In the genomic region with DNA sequence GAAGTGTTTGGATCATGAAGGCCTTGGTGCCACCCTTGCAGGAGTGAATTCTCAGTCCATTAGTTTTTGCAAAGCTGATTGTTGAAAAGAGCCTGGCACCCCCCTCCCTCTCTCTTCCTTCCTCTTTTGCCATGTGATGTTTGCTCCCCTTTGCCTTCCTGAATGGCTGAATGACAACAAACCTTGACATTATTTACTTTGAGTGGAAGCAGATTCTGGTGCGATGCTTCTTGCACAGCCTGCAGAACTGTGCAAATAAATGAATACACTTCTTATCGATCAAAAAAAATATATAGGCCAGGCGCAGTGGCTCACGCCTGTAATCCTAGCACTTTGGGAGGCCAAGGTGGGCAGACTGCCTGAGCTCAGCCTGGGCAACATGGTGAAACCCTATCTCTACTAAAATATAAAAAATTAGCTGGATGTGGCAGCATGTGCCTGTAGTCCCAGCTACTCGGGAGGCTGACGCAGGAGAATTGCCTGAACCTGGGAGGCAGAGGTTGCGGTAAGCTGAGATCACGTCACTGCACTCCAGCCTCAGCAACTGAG, we compare ENCODE assay signal across 1 cellular context.
TF ChIP-seq lines count a peak whose summit lies in the region.

No MANE protein-coding gene starts in this region.

TF ChIP-seq in HepG2, 621 proteins besides CTCF, POLR2A, EP300 and RAD21 (continued from another document and continues in another):
- TF ChIP-seq, protein P1, sequence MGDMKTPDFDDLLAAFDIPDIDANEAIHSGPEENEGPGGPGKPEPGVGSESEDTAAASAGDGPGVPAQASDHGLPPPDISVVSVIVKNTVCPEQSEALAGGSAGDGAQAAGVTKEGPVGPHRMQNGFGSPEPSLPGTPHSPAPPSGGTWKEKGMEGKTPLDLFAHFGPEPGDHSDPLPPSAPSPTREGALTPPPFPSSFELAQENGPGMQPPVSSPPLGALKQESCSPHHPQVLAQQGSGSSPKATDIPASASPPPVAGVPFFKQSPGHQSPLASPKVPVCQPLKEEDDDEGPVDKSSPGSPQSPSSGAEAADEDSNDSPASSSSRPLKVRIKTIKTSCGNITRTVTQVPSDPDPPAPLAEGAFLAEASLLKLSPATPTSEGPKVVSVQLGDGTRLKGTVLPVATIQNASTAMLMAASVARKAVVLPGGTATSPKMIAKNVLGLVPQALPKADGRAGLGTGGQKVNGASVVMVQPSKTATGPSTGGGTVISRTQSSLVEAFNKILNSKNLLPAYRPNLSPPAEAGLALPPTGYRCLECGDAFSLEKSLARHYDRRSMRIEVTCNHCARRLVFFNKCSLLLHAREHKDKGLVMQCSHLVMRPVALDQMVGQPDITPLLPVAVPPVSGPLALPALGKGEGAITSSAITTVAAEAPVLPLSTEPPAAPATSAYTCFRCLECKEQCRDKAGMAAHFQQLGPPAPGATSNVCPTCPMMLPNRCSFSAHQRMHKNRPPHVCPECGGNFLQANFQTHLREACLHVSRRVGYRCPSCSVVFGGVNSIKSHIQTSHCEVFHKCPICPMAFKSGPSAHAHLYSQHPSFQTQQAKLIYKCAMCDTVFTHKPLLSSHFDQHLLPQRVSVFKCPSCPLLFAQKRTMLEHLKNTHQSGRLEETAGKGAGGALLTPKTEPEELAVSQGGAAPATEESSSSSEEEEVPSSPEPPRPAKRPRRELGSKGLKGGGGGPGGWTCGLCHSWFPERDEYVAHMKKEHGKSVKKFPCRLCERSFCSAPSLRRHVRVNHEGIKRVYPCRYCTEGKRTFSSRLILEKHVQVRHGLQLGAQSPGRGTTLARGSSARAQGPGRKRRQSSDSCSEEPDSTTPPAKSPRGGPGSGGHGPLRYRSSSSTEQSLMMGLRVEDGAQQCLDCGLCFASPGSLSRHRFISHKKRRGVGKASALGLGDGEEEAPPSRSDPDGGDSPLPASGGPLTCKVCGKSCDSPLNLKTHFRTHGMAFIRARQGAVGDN (CRISPR knock-in tag; IDR thresholded peaks at IDR 0.05): peak; percentile 52
- 0 out of 2 replicates have a peak, but pooled peaks have one; percentile 19 for TF ChIP-seq DMAP1 (CRISPR knock-in tag; IDR thresholded peaks at IDR 0.05)
- peak; percentile 50; the same call in 1 of the 2 replicates for TF ChIP-seq ZNF460 (CRISPR knock-in tag; IDR thresholded peaks at IDR 0.05; ENCODE audit: borderline replicate concordance)
- TF ChIP-seq SNRNP70 (IDR thresholded peaks at IDR 0.05; ENCODE audit: low read depth, low read length): no peak
- TF ChIP-seq SALL1 (CRISPR knock-in tag; IDR thresholded peaks at IDR 0.05): peak; percentile 94
- TF ChIP-seq ZFP36 (IDR thresholded peaks at IDR 0.05; ENCODE audit: borderline replicate concordance, low read depth, low read length, partially characterized antibody): no peak
- no peak for TF ChIP-seq NCOA5 (CRISPR knock-in tag; IDR thresholded peaks at IDR 0.05)
- no peak for TF ChIP-seq SRY (CRISPR knock-in tag; IDR thresholded peaks at IDR 0.05)
- TF ChIP-seq, protein P2, sequence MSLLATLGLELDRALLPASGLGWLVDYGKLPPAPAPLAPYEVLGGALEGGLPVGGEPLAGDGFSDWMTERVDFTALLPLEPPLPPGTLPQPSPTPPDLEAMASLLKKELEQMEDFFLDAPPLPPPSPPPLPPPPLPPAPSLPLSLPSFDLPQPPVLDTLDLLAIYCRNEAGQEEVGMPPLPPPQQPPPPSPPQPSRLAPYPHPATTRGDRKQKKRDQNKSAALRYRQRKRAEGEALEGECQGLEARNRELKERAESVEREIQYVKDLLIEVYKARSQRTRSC (CRISPR knock-in tag; IDR thresholded peaks at IDR 0.05; ENCODE audit: low read depth): no peak
- TF ChIP-seq, protein P3, sequence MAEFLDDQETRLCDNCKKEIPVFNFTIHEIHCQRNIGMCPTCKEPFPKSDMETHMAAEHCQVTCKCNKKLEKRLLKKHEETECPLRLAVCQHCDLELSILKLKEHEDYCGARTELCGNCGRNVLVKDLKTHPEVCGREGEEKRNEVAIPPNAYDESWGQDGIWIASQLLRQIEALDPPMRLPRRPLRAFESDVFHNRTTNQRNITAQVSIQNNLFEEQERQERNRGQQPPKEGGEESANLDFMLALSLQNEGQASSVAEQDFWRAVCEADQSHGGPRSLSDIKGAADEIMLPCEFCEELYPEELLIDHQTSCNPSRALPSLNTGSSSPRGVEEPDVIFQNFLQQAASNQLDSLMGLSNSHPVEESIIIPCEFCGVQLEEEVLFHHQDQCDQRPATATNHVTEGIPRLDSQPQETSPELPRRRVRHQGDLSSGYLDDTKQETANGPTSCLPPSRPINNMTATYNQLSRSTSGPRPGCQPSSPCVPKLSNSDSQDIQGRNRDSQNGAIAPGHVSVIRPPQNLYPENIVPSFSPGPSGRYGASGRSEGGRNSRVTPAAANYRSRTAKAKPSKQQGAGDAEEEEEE (CRISPR knock-in tag; IDR thresholded peaks at IDR 0.05; ENCODE audit: borderline replicate concordance): no peak
- TF ChIP-seq ZNF441 (CRISPR knock-in tag; IDR thresholded peaks at IDR 0.05; ENCODE audit: borderline replicate concordance): peak; percentile 93
- TF ChIP-seq HOXD1 (CRISPR knock-in tag; IDR thresholded peaks at IDR 0.05): no peak
- no peak for TF ChIP-seq ZSCAN29 (CRISPR knock-in tag; conservative IDR thresholded peaks at IDR 0.05)
- TF ChIP-seq, protein P4, sequence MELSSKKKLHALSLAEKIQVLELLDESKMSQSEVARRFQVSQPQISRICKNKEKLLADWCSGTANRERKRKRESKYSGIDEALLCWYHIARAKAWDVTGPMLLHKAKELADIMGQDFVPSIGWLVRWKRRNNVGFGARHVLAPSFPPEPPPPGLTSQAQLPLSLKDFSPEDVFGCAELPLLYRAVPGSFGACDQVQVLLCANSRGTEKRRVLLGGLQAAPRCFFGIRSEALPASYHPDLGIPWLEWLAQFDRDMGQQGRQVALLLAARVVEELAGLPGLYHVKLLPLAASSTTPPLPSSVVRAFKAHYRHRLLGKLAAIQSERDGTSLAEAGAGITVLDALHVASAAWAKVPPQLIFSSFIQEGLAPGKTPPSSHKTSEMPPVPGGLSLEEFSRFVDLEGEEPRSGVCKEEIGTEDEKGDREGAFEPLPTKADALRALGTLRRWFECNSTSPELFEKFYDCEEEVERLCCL (CRISPR knock-in tag; IDR thresholded peaks at IDR 0.05; ENCODE audit: borderline replicate concordance): no peak
- TF ChIP-seq, protein P5, sequence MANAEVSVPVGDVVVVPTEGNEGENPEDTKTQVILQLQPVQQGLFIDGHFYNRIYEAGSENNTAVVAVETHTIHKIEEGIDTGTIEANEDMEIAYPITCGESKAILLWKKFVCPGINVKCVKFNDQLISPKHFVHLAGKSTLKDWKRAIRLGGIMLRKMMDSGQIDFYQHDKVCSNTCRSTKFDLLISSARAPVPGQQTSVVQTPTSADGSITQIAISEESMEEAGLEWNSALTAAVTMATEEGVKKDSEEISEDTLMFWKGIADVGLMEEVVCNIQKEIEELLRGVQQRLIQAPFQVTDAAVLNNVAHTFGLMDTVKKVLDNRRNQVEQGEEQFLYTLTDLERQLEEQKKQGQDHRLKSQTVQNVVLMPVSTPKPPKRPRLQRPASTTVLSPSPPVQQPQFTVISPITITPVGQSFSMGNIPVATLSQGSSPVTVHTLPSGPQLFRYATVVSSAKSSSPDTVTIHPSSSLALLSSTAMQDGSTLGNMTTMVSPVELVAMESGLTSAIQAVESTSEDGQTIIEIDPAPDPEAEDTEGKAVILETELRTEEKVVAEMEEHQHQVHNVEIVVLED (CRISPR knock-in tag; IDR thresholded peaks at IDR 0.05; ENCODE audit: borderline replicate concordance): peak; percentile 60; the same call in 1 of the 2 replicates
- peak; percentile 85 for TF ChIP-seq ZNF124 (CRISPR knock-in tag; IDR thresholded peaks at IDR 0.05)
- TF ChIP-seq HNRNPK (IDR thresholded peaks at IDR 0.05; ENCODE audit: low read depth, low read length, poor library complexity, severe bottlenecking): no peak
- TF ChIP-seq FOXA3 (CRISPR knock-in tag; IDR thresholded peaks at IDR 0.05): peak; percentile 91
- TF ChIP-seq, protein P6, sequence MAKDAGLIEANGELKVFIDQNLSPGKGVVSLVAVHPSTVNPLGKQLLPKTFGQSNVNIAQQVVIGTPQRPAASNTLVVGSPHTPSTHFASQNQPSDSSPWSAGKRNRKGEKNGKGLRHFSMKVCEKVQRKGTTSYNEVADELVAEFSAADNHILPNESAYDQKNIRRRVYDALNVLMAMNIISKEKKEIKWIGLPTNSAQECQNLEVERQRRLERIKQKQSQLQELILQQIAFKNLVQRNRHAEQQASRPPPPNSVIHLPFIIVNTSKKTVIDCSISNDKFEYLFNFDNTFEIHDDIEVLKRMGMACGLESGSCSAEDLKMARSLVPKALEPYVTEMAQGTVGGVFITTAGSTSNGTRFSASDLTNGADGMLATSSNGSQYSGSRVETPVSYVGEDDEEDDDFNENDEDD (CRISPR knock-in tag; IDR thresholded peaks at IDR 0.05; ENCODE audit: borderline replicate concordance): peak; percentile 19; the same call in 1 of the 2 replicates
- TF ChIP-seq WIZ (CRISPR knock-in tag; IDR thresholded peaks at IDR 0.05): no peak
- peak; percentile 61; the same call in 1 of the 2 replicates for TF ChIP-seq HMG20A (CRISPR knock-in tag; IDR thresholded peaks at IDR 0.05; ENCODE audit: borderline replicate concordance)
- TF ChIP-seq, protein P7, sequence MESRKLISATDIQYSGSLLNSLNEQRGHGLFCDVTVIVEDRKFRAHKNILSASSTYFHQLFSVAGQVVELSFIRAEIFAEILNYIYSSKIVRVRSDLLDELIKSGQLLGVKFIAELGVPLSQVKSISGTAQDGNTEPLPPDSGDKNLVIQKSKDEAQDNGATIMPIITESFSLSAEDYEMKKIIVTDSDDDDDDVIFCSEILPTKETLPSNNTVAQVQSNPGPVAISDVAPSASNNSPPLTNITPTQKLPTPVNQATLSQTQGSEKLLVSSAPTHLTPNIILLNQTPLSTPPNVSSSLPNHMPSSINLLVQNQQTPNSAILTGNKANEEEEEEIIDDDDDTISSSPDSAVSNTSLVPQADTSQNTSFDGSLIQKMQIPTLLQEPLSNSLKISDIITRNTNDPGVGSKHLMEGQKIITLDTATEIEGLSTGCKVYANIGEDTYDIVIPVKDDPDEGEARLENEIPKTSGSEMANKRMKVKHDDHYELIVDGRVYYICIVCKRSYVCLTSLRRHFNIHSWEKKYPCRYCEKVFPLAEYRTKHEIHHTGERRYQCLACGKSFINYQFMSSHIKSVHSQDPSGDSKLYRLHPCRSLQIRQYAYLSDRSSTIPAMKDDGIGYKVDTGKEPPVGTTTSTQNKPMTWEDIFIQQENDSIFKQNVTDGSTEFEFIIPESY (CRISPR knock-in tag; IDR thresholded peaks at IDR 0.05): no peak
- no peak for TF ChIP-seq ZNF484 (CRISPR knock-in tag; IDR thresholded peaks at IDR 0.05; ENCODE audit: borderline replicate concordance, low read depth)
- peak; percentile 56; the same call in 1 of the 2 replicates for TF ChIP-seq KDM6A (CRISPR knock-in tag; IDR thresholded peaks at IDR 0.05; ENCODE audit: low read depth)
- peak in 1 of 2 experiments; percentile 51; a peak in 1 of 4 replicates for TF ChIP-seq KLF16 (CRISPR knock-in tag; IDR thresholded peaks at IDR 0.05)
- no peak for TF ChIP-seq ZNF543 (CRISPR knock-in tag; IDR thresholded peaks at IDR 0.05)
- TF ChIP-seq MEIS2 (CRISPR knock-in tag; IDR thresholded peaks at IDR 0.05): peak; percentile 84
- no peak for TF ChIP-seq HIVEP1 (CRISPR knock-in tag; IDR thresholded peaks at IDR 0.05)
- peak; percentile 66 for TF ChIP-seq TCF7 (IDR thresholded peaks at IDR 0.05; ENCODE audit: low read depth)
- TF ChIP-seq, protein P8, sequence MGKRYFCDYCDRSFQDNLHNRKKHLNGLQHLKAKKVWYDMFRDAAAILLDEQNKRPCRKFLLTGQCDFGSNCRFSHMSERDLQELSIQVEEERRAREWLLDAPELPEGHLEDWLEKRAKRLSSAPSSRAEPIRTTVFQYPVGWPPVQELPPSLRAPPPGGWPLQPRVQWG (CRISPR knock-in tag; IDR thresholded peaks at IDR 0.05; ENCODE audit: borderline replicate concordance, low read depth): no peak
- TF ChIP-seq PHF21A (CRISPR knock-in tag; IDR thresholded peaks at IDR 0.05): peak; percentile 64
- TF ChIP-seq ZNF205 (CRISPR knock-in tag; IDR thresholded peaks at IDR 0.05): 0 out of 2 replicates have a peak, but pooled peaks have one; percentile 31
- TF ChIP-seq ZNF552 (CRISPR knock-in tag; IDR thresholded peaks at IDR 0.05; ENCODE audit: borderline replicate concordance): no peak; the same call in 1 of the 2 replicates
- TF ChIP-seq, protein P9, sequence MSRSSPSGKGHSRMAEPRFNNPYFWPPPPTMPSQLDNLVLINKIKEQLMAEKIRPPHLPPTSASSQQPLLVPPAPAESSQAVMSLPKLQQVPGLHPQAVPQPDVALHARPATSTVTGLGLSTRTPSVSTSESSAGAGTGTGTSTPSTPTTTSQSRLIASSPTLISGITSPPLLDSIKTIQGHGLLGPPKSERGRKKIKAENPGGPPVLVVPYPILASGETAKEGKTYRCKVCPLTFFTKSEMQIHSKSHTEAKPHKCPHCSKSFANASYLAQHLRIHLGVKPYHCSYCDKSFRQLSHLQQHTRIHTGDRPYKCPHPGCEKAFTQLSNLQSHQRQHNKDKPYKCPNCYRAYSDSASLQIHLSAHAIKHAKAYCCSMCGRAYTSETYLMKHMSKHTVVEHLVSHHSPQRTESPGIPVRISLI (CRISPR knock-in tag; IDR thresholded peaks at IDR 0.05; ENCODE audit: borderline replicate concordance): peak; percentile 83; the same call in 1 of the 2 replicates
- no peak for TF ChIP-seq ZNF496 (CRISPR knock-in tag; IDR thresholded peaks at IDR 0.05; ENCODE audit: insufficient replicate concordance)
- no peak for TF ChIP-seq ZNF83 (CRISPR knock-in tag; IDR thresholded peaks at IDR 0.05; ENCODE audit: borderline replicate concordance)
- no peak for TF ChIP-seq SMC3 (IDR thresholded peaks at IDR 0.05; ENCODE audit: low read length)
- TF ChIP-seq, protein P10, sequence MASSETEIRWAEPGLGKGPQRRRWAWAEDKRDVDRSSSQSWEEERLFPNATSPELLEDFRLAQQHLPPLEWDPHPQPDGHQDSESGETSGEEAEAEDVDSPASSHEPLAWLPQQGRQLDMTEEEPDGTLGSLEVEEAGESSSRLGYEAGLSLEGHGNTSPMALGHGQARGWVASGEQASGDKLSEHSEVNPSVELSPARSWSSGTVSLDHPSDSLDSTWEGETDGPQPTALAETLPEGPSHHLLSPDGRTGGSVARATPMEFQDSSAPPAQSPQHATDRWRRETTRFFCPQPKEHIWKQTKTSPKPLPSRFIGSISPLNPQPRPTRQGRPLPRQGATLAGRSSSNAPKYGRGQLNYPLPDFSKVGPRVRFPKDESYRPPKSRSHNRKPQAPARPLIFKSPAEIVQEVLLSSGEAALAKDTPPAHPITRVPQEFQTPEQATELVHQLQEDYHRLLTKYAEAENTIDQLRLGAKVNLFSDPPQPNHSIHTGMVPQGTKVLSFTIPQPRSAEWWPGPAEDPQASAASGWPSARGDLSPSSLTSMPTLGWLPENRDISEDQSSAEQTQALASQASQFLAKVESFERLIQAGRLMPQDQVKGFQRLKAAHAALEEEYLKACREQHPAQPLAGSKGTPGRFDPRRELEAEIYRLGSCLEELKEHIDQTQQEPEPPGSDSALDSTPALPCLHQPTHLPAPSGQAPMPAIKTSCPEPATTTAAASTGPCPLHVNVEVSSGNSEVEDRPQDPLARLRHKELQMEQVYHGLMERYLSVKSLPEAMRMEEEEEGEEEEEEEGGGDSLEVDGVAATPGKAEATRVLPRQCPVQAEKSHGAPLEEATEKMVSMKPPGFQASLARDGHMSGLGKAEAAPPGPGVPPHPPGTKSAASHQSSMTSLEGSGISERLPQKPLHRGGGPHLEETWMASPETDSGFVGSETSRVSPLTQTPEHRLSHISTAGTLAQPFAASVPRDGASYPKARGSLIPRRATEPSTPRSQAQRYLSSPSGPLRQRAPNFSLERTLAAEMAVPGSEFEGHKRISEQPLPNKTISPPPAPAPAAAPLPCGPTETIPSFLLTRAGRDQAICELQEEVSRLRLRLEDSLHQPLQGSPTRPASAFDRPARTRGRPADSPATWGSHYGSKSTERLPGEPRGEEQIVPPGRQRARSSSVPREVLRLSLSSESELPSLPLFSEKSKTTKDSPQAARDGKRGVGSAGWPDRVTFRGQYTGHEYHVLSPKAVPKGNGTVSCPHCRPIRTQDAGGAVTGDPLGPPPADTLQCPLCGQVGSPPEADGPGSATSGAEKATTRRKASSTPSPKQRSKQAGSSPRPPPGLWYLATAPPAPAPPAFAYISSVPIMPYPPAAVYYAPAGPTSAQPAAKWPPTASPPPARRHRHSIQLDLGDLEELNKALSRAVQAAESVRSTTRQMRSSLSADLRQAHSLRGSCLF (CRISPR knock-in tag; IDR thresholded peaks at IDR 0.05; ENCODE audit: borderline replicate concordance): no peak
